Comparison of ENCODE assay signal across 1 cellular context in the genomic region with DNA sequence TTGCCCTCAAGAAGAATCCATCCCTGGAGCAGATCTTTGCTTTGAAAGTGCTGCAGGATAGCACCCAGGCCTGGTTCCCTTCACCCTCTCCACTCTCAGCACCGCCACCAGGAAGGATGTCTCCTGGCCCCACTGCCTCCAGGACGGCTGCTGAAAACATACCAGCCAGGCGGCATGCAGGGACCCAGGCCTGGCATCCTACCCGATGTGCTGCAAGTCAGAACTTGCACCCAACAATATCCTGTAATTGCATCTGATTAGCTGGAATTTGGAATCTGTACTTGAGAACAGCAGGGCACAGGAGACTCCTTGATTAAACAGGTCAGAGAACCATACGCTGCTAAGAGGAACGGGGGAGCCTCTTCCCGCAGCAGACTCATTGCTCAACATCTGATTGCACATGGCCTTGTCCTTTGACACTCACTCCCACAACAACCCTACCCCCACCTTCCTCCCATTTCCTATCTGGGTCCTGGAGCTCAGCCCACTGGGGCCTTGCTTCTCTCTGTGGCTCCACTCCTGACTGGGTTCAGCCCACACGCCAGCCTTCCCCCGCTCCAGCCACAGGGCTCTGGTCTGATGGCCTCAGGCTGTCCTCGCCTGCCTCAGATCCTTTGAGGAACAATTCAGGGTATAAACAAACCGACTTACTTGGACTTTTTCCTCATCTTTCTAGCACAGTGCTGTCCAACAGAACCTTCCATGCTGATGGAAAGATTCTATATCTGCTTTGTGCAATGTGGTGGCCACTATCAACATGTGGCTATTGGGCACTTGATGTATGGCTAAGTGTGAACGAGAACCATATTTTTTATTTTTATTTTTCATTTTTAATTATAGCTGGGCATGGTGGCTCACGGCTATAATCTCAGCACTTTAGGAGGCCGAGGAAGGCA.
TF ChIP-seq lines count a peak whose summit lies in the region.

No MANE protein-coding gene starts in this region.

TF ChIP-seq in K562, 482 proteins besides CTCF, POLR2A, EP300 and RAD21 (continued from another document and continues in another):
- TF ChIP-seq, protein P1, sequence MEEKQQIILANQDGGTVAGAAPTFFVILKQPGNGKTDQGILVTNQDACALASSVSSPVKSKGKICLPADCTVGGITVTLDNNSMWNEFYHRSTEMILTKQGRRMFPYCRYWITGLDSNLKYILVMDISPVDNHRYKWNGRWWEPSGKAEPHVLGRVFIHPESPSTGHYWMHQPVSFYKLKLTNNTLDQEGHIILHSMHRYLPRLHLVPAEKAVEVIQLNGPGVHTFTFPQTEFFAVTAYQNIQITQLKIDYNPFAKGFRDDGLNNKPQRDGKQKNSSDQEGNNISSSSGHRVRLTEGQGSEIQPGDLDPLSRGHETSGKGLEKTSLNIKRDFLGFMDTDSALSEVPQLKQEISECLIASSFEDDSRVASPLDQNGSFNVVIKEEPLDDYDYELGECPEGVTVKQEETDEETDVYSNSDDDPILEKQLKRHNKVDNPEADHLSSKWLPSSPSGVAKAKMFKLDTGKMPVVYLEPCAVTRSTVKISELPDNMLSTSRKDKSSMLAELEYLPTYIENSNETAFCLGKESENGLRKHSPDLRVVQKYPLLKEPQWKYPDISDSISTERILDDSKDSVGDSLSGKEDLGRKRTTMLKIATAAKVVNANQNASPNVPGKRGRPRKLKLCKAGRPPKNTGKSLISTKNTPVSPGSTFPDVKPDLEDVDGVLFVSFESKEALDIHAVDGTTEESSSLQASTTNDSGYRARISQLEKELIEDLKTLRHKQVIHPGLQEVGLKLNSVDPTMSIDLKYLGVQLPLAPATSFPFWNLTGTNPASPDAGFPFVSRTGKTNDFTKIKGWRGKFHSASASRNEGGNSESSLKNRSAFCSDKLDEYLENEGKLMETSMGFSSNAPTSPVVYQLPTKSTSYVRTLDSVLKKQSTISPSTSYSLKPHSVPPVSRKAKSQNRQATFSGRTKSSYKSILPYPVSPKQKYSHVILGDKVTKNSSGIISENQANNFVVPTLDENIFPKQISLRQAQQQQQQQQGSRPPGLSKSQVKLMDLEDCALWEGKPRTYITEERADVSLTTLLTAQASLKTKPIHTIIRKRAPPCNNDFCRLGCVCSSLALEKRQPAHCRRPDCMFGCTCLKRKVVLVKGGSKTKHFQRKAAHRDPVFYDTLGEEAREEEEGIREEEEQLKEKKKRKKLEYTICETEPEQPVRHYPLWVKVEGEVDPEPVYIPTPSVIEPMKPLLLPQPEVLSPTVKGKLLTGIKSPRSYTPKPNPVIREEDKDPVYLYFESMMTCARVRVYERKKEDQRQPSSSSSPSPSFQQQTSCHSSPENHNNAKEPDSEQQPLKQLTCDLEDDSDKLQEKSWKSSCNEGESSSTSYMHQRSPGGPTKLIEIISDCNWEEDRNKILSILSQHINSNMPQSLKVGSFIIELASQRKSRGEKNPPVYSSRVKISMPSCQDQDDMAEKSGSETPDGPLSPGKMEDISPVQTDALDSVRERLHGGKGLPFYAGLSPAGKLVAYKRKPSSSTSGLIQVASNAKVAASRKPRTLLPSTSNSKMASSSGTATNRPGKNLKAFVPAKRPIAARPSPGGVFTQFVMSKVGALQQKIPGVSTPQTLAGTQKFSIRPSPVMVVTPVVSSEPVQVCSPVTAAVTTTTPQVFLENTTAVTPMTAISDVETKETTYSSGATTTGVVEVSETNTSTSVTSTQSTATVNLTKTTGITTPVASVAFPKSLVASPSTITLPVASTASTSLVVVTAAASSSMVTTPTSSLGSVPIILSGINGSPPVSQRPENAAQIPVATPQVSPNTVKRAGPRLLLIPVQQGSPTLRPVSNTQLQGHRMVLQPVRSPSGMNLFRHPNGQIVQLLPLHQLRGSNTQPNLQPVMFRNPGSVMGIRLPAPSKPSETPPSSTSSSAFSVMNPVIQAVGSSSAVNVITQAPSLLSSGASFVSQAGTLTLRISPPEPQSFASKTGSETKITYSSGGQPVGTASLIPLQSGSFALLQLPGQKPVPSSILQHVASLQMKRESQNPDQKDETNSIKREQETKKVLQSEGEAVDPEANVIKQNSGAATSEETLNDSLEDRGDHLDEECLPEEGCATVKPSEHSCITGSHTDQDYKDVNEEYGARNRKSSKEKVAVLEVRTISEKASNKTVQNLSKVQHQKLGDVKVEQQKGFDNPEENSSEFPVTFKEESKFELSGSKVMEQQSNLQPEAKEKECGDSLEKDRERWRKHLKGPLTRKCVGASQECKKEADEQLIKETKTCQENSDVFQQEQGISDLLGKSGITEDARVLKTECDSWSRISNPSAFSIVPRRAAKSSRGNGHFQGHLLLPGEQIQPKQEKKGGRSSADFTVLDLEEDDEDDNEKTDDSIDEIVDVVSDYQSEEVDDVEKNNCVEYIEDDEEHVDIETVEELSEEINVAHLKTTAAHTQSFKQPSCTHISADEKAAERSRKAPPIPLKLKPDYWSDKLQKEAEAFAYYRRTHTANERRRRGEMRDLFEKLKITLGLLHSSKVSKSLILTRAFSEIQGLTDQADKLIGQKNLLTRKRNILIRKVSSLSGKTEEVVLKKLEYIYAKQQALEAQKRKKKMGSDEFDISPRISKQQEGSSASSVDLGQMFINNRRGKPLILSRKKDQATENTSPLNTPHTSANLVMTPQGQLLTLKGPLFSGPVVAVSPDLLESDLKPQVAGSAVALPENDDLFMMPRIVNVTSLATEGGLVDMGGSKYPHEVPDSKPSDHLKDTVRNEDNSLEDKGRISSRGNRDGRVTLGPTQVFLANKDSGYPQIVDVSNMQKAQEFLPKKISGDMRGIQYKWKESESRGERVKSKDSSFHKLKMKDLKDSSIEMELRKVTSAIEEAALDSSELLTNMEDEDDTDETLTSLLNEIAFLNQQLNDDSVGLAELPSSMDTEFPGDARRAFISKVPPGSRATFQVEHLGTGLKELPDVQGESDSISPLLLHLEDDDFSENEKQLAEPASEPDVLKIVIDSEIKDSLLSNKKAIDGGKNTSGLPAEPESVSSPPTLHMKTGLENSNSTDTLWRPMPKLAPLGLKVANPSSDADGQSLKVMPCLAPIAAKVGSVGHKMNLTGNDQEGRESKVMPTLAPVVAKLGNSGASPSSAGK (IDR thresholded peaks at IDR 0.05) = peak; percentile 99
- TF ChIP-seq, protein P2, sequence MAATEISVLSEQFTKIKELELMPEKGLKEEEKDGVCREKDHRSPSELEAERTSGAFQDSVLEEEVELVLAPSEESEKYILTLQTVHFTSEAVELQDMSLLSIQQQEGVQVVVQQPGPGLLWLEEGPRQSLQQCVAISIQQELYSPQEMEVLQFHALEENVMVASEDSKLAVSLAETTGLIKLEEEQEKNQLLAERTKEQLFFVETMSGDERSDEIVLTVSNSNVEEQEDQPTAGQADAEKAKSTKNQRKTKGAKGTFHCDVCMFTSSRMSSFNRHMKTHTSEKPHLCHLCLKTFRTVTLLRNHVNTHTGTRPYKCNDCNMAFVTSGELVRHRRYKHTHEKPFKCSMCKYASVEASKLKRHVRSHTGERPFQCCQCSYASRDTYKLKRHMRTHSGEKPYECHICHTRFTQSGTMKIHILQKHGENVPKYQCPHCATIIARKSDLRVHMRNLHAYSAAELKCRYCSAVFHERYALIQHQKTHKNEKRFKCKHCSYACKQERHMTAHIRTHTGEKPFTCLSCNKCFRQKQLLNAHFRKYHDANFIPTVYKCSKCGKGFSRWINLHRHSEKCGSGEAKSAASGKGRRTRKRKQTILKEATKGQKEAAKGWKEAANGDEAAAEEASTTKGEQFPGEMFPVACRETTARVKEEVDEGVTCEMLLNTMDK (IDR thresholded peaks at IDR 0.05; ENCODE audit: borderline replicate concordance, insufficient read depth, low read depth, low read length, poor library complexity, severe bottlenecking) = no peak
- TF ChIP-seq ZNF830 (CRISPR knock-in tag; IDR thresholded peaks at IDR 0.05) = no peak
- TF ChIP-seq KAT7 (CRISPR knock-in tag; IDR thresholded peaks at IDR 0.05; ENCODE audit: borderline replicate concordance) = peak; percentile 60; the same call in 1 of the 2 replicates
- TF ChIP-seq DDX20 (tag; IDR thresholded peaks at IDR 0.05; ENCODE audit: low read depth) = 0 out of 2 replicates have a peak, but pooled peaks have one; percentile 53
- TF ChIP-seq NEUROD1 (IDR thresholded peaks at IDR 0.05; ENCODE audit: borderline replicate concordance, low read depth, low read length, partially characterized antibody) = peak; percentile 65
- TF ChIP-seq HEY1 (CRISPR knock-in tag; IDR thresholded peaks at IDR 0.05; ENCODE audit: borderline replicate concordance) = peak; percentile 53; the same call in 1 of the 2 replicates
- TF ChIP-seq NFE2 (IDR thresholded peaks at IDR 0.05; ENCODE audit: low read depth) = peak; percentile 64; the same call in 1 of the 2 replicates
- peak; percentile 28; the same call in 1 of the 2 replicates for TF ChIP-seq ZBTB1 (CRISPR knock-in tag; IDR thresholded peaks at IDR 0.05; ENCODE audit: borderline replicate concordance, low read depth)
- no peak for TF ChIP-seq FUS (optimal IDR thresholded peaks at IDR 0.05; ENCODE audit: low read depth, low read length)
- TF ChIP-seq, protein P3, sequence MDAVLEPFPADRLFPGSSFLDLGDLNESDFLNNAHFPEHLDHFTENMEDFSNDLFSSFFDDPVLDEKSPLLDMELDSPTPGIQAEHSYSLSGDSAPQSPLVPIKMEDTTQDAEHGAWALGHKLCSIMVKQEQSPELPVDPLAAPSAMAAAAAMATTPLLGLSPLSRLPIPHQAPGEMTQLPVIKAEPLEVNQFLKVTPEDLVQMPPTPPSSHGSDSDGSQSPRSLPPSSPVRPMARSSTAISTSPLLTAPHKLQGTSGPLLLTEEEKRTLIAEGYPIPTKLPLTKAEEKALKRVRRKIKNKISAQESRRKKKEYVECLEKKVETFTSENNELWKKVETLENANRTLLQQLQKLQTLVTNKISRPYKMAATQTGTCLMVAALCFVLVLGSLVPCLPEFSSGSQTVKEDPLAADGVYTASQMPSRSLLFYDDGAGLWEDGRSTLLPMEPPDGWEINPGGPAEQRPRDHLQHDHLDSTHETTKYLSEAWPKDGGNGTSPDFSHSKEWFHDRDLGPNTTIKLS (IDR thresholded peaks at IDR 0.05; ENCODE audit: borderline replicate concordance, low read depth) = peak; percentile 78; the same call in 1 of the 2 replicates
- TF ChIP-seq, protein P4, sequence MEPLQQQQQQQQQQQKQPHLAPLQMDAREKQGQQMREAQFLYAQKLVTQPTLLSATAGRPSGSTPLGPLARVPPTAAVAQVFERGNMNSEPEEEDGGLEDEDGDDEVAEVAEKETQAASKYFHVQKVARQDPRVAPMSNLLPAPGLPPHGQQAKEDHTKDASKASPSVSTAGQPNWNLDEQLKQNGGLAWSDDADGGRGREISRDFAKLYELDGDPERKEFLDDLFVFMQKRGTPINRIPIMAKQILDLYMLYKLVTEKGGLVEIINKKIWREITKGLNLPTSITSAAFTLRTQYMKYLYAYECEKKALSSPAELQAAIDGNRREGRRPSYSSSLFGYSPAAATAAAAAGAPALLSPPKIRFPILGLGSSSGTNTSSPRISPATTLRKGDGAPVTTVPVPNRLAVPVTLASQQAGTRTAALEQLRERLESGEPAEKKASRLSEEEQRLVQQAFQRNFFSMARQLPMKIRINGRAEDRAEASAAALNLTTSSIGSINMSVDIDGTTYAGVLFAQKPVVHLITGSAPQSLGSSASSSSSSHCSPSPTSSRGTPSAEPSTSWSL (CRISPR knock-in tag; IDR thresholded peaks at IDR 0.05; ENCODE audit: borderline replicate concordance) = peak; percentile 43; the same call in 1 of the 2 replicates
- TF ChIP-seq ZNF23 (CRISPR knock-in tag; IDR thresholded peaks at IDR 0.05) = 0 out of 2 replicates have a peak, but pooled peaks have one; percentile 16
- TF ChIP-seq, protein P5, sequence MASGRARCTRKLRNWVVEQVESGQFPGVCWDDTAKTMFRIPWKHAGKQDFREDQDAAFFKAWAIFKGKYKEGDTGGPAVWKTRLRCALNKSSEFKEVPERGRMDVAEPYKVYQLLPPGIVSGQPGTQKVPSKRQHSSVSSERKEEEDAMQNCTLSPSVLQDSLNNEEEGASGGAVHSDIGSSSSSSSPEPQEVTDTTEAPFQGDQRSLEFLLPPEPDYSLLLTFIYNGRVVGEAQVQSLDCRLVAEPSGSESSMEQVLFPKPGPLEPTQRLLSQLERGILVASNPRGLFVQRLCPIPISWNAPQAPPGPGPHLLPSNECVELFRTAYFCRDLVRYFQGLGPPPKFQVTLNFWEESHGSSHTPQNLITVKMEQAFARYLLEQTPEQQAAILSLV (tag; IDR thresholded peaks at IDR 0.05) = peak; percentile 92
- TF ChIP-seq ZFX (CRISPR knock-in tag; IDR thresholded peaks at IDR 0.05) = peak; percentile 83
- peak; percentile 36; the same call in 1 of the 2 replicates for TF ChIP-seq STAT5A (IDR thresholded peaks at IDR 0.05; ENCODE audit: borderline replicate concordance, low read length)
- TF ChIP-seq, protein P6, sequence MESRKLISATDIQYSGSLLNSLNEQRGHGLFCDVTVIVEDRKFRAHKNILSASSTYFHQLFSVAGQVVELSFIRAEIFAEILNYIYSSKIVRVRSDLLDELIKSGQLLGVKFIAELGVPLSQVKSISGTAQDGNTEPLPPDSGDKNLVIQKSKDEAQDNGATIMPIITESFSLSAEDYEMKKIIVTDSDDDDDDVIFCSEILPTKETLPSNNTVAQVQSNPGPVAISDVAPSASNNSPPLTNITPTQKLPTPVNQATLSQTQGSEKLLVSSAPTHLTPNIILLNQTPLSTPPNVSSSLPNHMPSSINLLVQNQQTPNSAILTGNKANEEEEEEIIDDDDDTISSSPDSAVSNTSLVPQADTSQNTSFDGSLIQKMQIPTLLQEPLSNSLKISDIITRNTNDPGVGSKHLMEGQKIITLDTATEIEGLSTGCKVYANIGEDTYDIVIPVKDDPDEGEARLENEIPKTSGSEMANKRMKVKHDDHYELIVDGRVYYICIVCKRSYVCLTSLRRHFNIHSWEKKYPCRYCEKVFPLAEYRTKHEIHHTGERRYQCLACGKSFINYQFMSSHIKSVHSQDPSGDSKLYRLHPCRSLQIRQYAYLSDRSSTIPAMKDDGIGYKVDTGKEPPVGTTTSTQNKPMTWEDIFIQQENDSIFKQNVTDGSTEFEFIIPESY (CRISPR knock-in tag; IDR thresholded peaks at IDR 0.05) = peak; percentile 79; the same call in 1 of the 2 replicates
- no peak for TF ChIP-seq PCBP1 (IDR thresholded peaks at IDR 0.05; ENCODE audit: low read depth, low read length, poor library complexity, severe bottlenecking)
- TF ChIP-seq CBX3 (IDR thresholded peaks at IDR 0.05; ENCODE audit: borderline replicate concordance in 1 of 2, low read length in 2 of 2) = peak in 1 of 2 experiments; percentile 95; a peak in 1 of 3 replicates
- TF ChIP-seq MTA1 (IDR thresholded peaks at IDR 0.05; ENCODE audit: borderline replicate concordance) = peak; percentile 94
- no peak for TF ChIP-seq SREBF2 (CRISPR knock-in tag; IDR thresholded peaks at IDR 0.05)
- TF ChIP-seq, protein P7, sequence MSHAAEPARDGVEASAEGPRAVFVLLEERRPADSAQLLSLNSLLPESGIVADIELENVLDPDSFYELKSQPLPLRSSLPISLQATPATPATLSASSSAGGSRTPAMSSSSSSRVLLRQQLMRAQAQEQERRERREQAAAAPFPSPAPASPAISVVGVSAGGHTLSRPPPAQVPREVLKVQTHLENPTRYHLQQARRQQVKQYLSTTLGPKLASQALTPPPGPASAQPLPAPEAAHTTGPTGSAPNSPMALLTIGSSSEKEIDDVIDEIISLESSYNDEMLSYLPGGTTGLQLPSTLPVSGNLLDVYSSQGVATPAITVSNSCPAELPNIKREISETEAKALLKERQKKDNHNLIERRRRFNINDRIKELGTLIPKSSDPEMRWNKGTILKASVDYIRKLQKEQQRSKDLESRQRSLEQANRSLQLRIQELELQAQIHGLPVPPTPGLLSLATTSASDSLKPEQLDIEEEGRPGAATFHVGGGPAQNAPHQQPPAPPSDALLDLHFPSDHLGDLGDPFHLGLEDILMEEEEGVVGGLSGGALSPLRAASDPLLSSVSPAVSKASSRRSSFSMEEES (CRISPR knock-in tag; IDR thresholded peaks at IDR 0.05) = 0 out of 2 replicates have a peak, but pooled peaks have one; percentile 14
- TF ChIP-seq SUPT5H (IDR thresholded peaks at IDR 0.05) = no peak; the same call in 1 of the 2 replicates
- peak; percentile 97 for TF ChIP-seq CEBPG (CRISPR knock-in tag; IDR thresholded peaks at IDR 0.05)
- peak; percentile 98 to 99 for TF ChIP-seq CEBPG (tag; conservative IDR thresholded peaks at IDR 0.05 in 1 of 2, IDR thresholded peaks at IDR 0.05 in 1 of 2)
- peak in 2 of 3 experiments; percentile 41 to 46 for TF ChIP-seq YY1 (IDR thresholded peaks at IDR 0.05; ENCODE audit: borderline replicate concordance in 1 of 3, control insufficient read depth in 1 of 3, extremely low read depth in 1 of 3, insufficient read depth in 3 of 3, insufficient read length in 1 of 3, insufficient replicate concordance in 2 of 3, low read depth in 1 of 3, low read length in 2 of 3)
- TF ChIP-seq FOS (IDR thresholded peaks at IDR 0.05; ENCODE audit: extremely low read depth, insufficient read length) = no peak
